In genomic region chr16:86869288-86870022, GRCh38 we compare ENCODE assay signal across 25 cellular contexts.
"Had no signal": no experiment of that assay in that cellular context is flagged by ENCODE, and none has a peak within 500 bp of the region (broad histone marks: within the 10 kb centered on the region; RNA-seq: fewer than 3 reads in every experiment).

No MANE protein-coding gene starts in this region.

- H3K4me3 Mint-ChIP-seq: activated CD4-positive, alpha-beta memory T cell treated with anti-CD3 and anti-CD28 coated beads, Interleukin-2, amount 10 ng/mL, durations not matched to agents 7 days and 5 days; activated CD4-positive, alpha-beta T cell treated with anti-CD3 and anti-CD28 coated beads, Interleukin-2, amount 10 ng/mL, durations not matched to agents 7 days and 5 days; activated naive CD8-positive, alpha-beta T cell treated with anti-CD3 and anti-CD28 coated beads, Interleukin-2, amount 50 U/mL, for 24 hours; activated T-cell treated with anti-CD3 and anti-CD28 coated beads, Interleukin-2, amount 50 U/mL, for 24 hours; natural killer cell; neural progenitor cell had no signal

- H3K27ac Mint-ChIP-seq: activated CD4-positive, alpha-beta memory T cell treated with anti-CD3 and anti-CD28 coated beads, Interleukin-2, amount 10 ng/mL, durations not matched to agents 7 days and 5 days; activated CD4-positive, alpha-beta T cell treated with anti-CD3 and anti-CD28 coated beads, Interleukin-2, amount 10 ng/mL, durations not matched to agents 7 days and 5 days; activated naive CD8-positive, alpha-beta T cell treated with anti-CD3 and anti-CD28 coated beads, Interleukin-2, amount 50 U/mL, for 24 hours; activated T-cell treated with anti-CD3 and anti-CD28 coated beads, Interleukin-2, amount 50 U/mL, for 24 hours; natural killer cell had no signal

- DNase-seq: activated CD4-positive, alpha-beta memory T cell treated with anti-CD3 and anti-CD28 coated beads, Interleukin-2, amount 10 ng/mL, durations not matched to agents 7 days and 5 days; activated CD4-positive, alpha-beta T cell treated with anti-CD3 and anti-CD28 coated beads for 1 hour; activated CD4-positive, alpha-beta T cell treated with anti-CD3 and anti-CD28 coated beads, Interleukin-2, amount 10 ng/mL, durations not matched to agents 7 days and 5 days; activated CD8-positive, alpha-beta memory T cell treated with anti-CD3 and anti-CD28 coated beads, Interleukin-2, amount 50 U/mL, for 48 hours; activated gamma-delta T cell treated with Interleukin-2 at 50 U/mL for 16 hours; activated naive CD4-positive, alpha-beta T cell treated with anti-CD3 and anti-CD28 coated beads, Interleukin-2, amount 50 U/mL, for 16 hours; activated naive CD8-positive, alpha-beta T cell treated with anti-CD3 and anti-CD28 coated beads, Interleukin-2, amount 50 U/mL, for 24 hours; activated T-cell treated with anti-CD3 and anti-CD28 coated beads, Interleukin-2, amount 50 U/mL, for 24 hours; amygdala; dermis blood vessel endothelial cell; effector CD4-positive, alpha-beta T cell; kidney glomerular epithelial cell; mesendoderm; natural killer cell; right lobe of liver; stimulated activated CD4-positive, alpha-beta T cell treated with anti-CD3 and anti-CD28 coated beads, Interleukin-12 subunit alpha, Interleukin-12 subunit beta, amount 100 ng/mL, for 4 hours; stimulated activated CD4-positive, alpha-beta T cell treated with anti-CD3 and anti-CD28 coated beads, Interleukin-4, amount 100 ng/mL, for 1 hour; stimulated activated naive CD8-positive, alpha-beta T cell treated with anti-CD3 and anti-CD28 coated beads, Interleukin-15, Interleukin-2, amounts not matched to agents 100 U/mL and 50 U/mL, for 24 hours; trophoblast cell; uterus had no signal

- H3K27me3 Mint-ChIP-seq: activated CD4-positive, alpha-beta T cell treated with anti-CD3 and anti-CD28 coated beads, Interleukin-2, amount 10 ng/mL, durations not matched to agents 7 days and 5 days had no signal

- H3K27ac ChIP-seq: epithelial cell of prostate, neural progenitor cell, right lobe of liver, thoracic aorta, uterus had no signal

- H3K4me1 ChIP-seq: right lobe of liver, uterus had no signal

- H3K9me3 Mint-ChIP-seq: activated CD4-positive, alpha-beta T cell treated with anti-CD3 and anti-CD28 coated beads, Interleukin-2, amount 10 ng/mL, durations not matched to agents 7 days and 5 days; activated naive CD8-positive, alpha-beta T cell treated with anti-CD3 and anti-CD28 coated beads, Interleukin-2, amount 50 U/mL, for 24 hours; activated T-cell treated with anti-CD3 and anti-CD28 coated beads, Interleukin-2, amount 50 U/mL, for 24 hours; natural killer cell had no signal

- H3K4me3 ChIP-seq: lung, neural progenitor cell, right lobe of liver, thoracic aorta, uterus had no signal

- H3K27me3 ChIP-seq: neural progenitor cell, right lobe of liver had no signal

- H3K36me3 ChIP-seq: neural progenitor cell, right lobe of liver, thoracic aorta, uterus had no signal

- H3K36me3 Mint-ChIP-seq: natural killer cell, neural progenitor cell had no signal

- H3K9me3 ChIP-seq: right lobe of liver, thoracic aorta, uterus had no signal

- ATAC-seq: activated naive CD8-positive, alpha-beta T cell treated with anti-CD3 and anti-CD28 coated beads, Interleukin-2, amount 50 U/mL, for 24 hours; left lobe of liver; natural killer cell; right lobe of liver; stimulated activated naive CD8-positive, alpha-beta T cell treated with anti-CD3 and anti-CD28 coated beads, Interleukin-15, Interleukin-2, amounts not matched to agents 100 U/mL and 50 U/mL, for 24 hours had no signal

- H3K4me1 Mint-ChIP-seq: activated CD4-positive, alpha-beta memory T cell treated with anti-CD3 and anti-CD28 coated beads, Interleukin-2, amount 10 ng/mL, durations not matched to agents 7 days and 5 days; activated CD4-positive, alpha-beta T cell treated with anti-CD3 and anti-CD28 coated beads, Interleukin-2, amount 10 ng/mL, durations not matched to agents 7 days and 5 days; activated naive CD8-positive, alpha-beta T cell treated with anti-CD3 and anti-CD28 coated beads, Interleukin-2, amount 50 U/mL, for 24 hours; natural killer cell had no signal
